Comparison of ENCODE assay signal across 8 cellular contexts in genomic region chr3:194520682-194521162, GRCh38. TPM values are rescaled to one million over a fixed set of nuclear protein-coding genes. Genes with fewer than 3 reads are reported as not detected.
DNase-seq lines count a peak whose midpoint lies in the region; ATAC-seq and TF ChIP-seq lines count a peak whose summit lies in the region.
"Not testable (repeated sequence)": the region's sequence is repeated elsewhere in the genome, so short reads cannot be mapped to it uniquely, and the experiment has no call there.

No MANE protein-coding gene starts in this region.

- POLR2A ChIA-PET in A673 (lab: Charles Lee; ENCODE audit: low non-redundant PET); IMR-90 (lab: Charles Lee; ENCODE audit: unreplicated experiment): not testable (repeated sequence)

- H2AK5ac ChIP-seq in IMR-90 (ENCODE audit: low read depth, low read length) = peak overlapping the region; percentile 93

- TF ChIP-seq CTCF in A673 (conservative IDR thresholded peaks at IDR 0.05; ENCODE audit: low read depth, low read length); IMR-90 (conservative IDR thresholded peaks at IDR 0.05; ENCODE audit: low read depth, low read length); coronary artery (IDR thresholded peaks at IDR 0.05); neural progenitor cell (IDR thresholded peaks at IDR 0.05): not testable (repeated sequence)

- not testable (repeated sequence) for H3K56ac ChIP-seq in IMR-90 (ENCODE audit: extremely low read depth, insufficient read depth, low read length)

- peak overlapping the region; percentile 11 for H3K4me3 ChIP-seq in A673 (ENCODE audit: low read depth, low read length, poor library complexity, severe bottlenecking)
- H3K4me3 ChIP-seq in IMR-90 (ENCODE audit: insufficient read depth, low read depth, low read length); coronary artery; neural progenitor cell: not testable (repeated sequence)

- H2BK20ac ChIP-seq in IMR-90 (ENCODE audit: low read depth, low read length) = peak overlapping the region; percentile 70; the same call in 1 of the 2 replicates

- H3K27ac ChIP-seq in A673 (ENCODE audit: low read depth, low read length, poor library complexity, severe bottlenecking) = peak overlapping the region; percentile 67
- H3K27ac ChIP-seq in IMR-90 (ENCODE audit: insufficient read depth, low read length) = 0 out of 2 replicates have a peak overlapping the region, but pooled peaks have one; percentile 5
- not testable (repeated sequence) for H3K27ac ChIP-seq in coronary artery, neural progenitor cell

- peak overlapping the region; percentile 96; the same call in 2 of the 3 replicates for H2BK15ac ChIP-seq in IMR-90 (ENCODE audit: low read depth, low read length)

- H3K27me3 ChIP-seq in A673 (replicated peaks; ENCODE audit: insufficient read depth, low read depth, low read length, poor library complexity); IMR-90 (ENCODE audit: control insufficient read depth, insufficient read depth, low read length); neural progenitor cell: not testable (repeated sequence)

- intact Hi-C loops in A673 (cut with micrococcal nuclease; ENCODE audit: unreplicated experiment); IMR-90 (cut with micrococcal nuclease): not testable (repeated sequence)

- H3K4me1 ChIP-seq in A673 (ENCODE audit: insufficient read depth, low read length, poor library complexity, severe bottlenecking) = peaks cover 21% of the 10 kb centered on the region
- H3K4me1 ChIP-seq in IMR-90 (ENCODE audit: control insufficient read depth, insufficient read depth, low read length) = peaks cover 17% of the 10 kb centered on the region
- not testable (repeated sequence) for H3K4me1 ChIP-seq in neural progenitor cell

- not testable (repeated sequence) for H3K9ac ChIP-seq in IMR-90 (ENCODE audit: low read depth, low read length); neural progenitor cell

- H3K79me1 ChIP-seq in IMR-90 (ENCODE audit: low read depth in 1 of 2, low read length in 2 of 2) = peaks cover 0 to 19% of the 10 kb centered on the region in 2 experiments; a peak in 3 of 4 replicates

- not testable (repeated sequence) for H2AFZ ChIP-seq in IMR-90 (replicated peaks; ENCODE audit: low read length, poor library complexity)
- peak overlapping the region; percentile 63 for H2AFZ ChIP-seq in neural progenitor cell (replicated peaks)

- H3K4me1 Mint-ChIP-seq in neural progenitor cell = peaks cover 11% of the 10 kb centered on the region

- WGBS in IMR-90 (ENCODE audit: extremely low coverage in 2 of 2, insufficient read length in 1 of 2), 2 experiments = 100% methylated on average over 1 of the region's 8 CpGs; no CpG with 5 or more reads in 1 of the 2 experiments

- H3K36me3 ChIP-seq in A673 (ENCODE audit: insufficient read depth, low read length, poor library complexity, severe bottlenecking); IMR-90 (ENCODE audit: control insufficient read depth, insufficient read depth, low read length); neural progenitor cell: not testable (repeated sequence)

- in situ Hi-C loops in IMR-90 (cut with MboI; ENCODE audit: low sequenced_read_pairs) = not testable (repeated sequence)

- not testable (repeated sequence) for H3K4me3 Mint-ChIP-seq in neural progenitor cell

- DNase-seq in A673 (ENCODE audit: low spot score) (peak; percentile 86), coronary artery (ENCODE audit: low spot score) (peak; percentile 35)
- DNase-seq in IMR-90; neural progenitor cell (ENCODE audit: low spot score): not testable (repeated sequence)
- peak; percentile 59 to 65 for DNase-seq in activated CD4-positive, alpha-beta T cell treated with anti-CD3 and anti-CD28 coated beads for 24 hours (ENCODE audit: low read depth in 2 of 2)
- peak; percentile 85 to 87 for DNase-seq in activated T-cell treated with anti-CD3 and anti-CD28 coated beads, Interleukin-2, amount 50 U/mL, for 48 hours
- peak; percentile 43 to 80 (median 64) for DNase-seq in stimulated activated CD4-positive, alpha-beta T cell treated with anti-CD3 and anti-CD28 coated beads, TNF-alpha, amount 100 ng/mL, for 24 hours (ENCODE audit: low read depth in 3 of 3)

- TF ChIP-seq POLR2A in IMR-90 (IDR thresholded peaks at IDR 0.05; ENCODE audit: low read depth, low read length) = not testable (repeated sequence)

- not testable (repeated sequence) for H3K9me1 ChIP-seq in IMR-90 (ENCODE audit: insufficient read depth, low read length)

- BruUV-seq in A673 (replicated peaks; lab: Mats Ljungman, UMichigan); IMR-90 (replicated peaks; lab: Mats Ljungman, UMichigan): not testable (repeated sequence)

- CTCF ChIA-PET in A673 (lab: Charles Lee) = interaction anchor here (0.5 kb wide), 1 partner anchor 907 kb away, joined by 3 read pairs; no protein-coding TSS in a partner anchor
- CTCF ChIA-PET in IMR-90 (lab: Yijun Ruan, JAX) = not testable (repeated sequence)

- H2BK5ac ChIP-seq in IMR-90 (ENCODE audit: low read depth, low read length, poor library complexity, severe bottlenecking) = not testable (repeated sequence)

- not testable (repeated sequence) for H4K8ac ChIP-seq in IMR-90 (ENCODE audit: low read depth in 2 of 2, low read length in 2 of 2)

- ATAC-seq in GM21576 (IDR thresholded peaks at IDR 0.05; ENCODE audit: unreplicated experiment) = peak; percentile 52
- ATAC-seq in IMR-90 (ENCODE audit: low read depth) = not testable (repeated sequence)

- H2BK120ac ChIP-seq in IMR-90 (ENCODE audit: low read depth, low read length) = peak overlapping the region; percentile 86; the same call in 1 of the 2 replicates

- peaks cover 11% of the 10 kb centered on the region for H3K27me3 Mint-ChIP-seq in neural progenitor cell (ENCODE audit: insufficient read depth, low read depth)

- not testable (repeated sequence) for TF ChIP-seq RAD21 in IMR-90 (IDR thresholded peaks at IDR 0.05; ENCODE audit: low read length)

- dilution Hi-C loops in IMR-90 (cut with HindIII; ENCODE audit: low sequenced_read_pairs, unreplicated experiment) = not testable (repeated sequence)

- H3K18ac ChIP-seq in IMR-90 (ENCODE audit: low read depth, low read length) = not testable (repeated sequence)

- H3K14ac ChIP-seq in IMR-90 (replicated peaks; ENCODE audit: low read depth, low read length) = peak overlapping the region; percentile 38; the same call in 1 of the 2 replicates

- not testable (repeated sequence) for H2AK9ac ChIP-seq in IMR-90 (replicated peaks; ENCODE audit: low read depth, low read length, poor library complexity)

- not testable (repeated sequence) for H3K79me2 ChIP-seq in neural progenitor cell (ENCODE audit: low read depth)

- H3K23ac ChIP-seq in IMR-90 (ENCODE audit: low read depth, low read length) = not testable (repeated sequence)

- H3K9me3 ChIP-seq in A673 (ENCODE audit: low read depth, low read length, poor library complexity, severe bottlenecking); IMR-90 (ENCODE audit: control insufficient read depth, insufficient read depth, low read length); neural progenitor cell (ENCODE audit: low read depth): not testable (repeated sequence)

- H3K36me3 Mint-ChIP-seq in neural progenitor cell = not testable (repeated sequence)

- peak overlapping the region; percentile 80 for H3K4ac ChIP-seq in IMR-90 (ENCODE audit: low read depth, low read length)

- H3K4me2 ChIP-seq in IMR-90 (ENCODE audit: low read depth, low read length); neural progenitor cell: not testable (repeated sequence)

- not testable (repeated sequence) for H4K20me1 ChIP-seq in IMR-90 (ENCODE audit: insufficient read depth, low read length); neural progenitor cell (ENCODE audit: low read depth)

- peak overlapping the region; percentile 57; the same call in 1 of the 2 replicates for H4K91ac ChIP-seq in IMR-90 (ENCODE audit: insufficient read depth, low read depth, low read length)

- peak overlapping the region; percentile 36; the same call in 1 of the 2 replicates for H4K5ac ChIP-seq in IMR-90 (ENCODE audit: low read depth, low read length)

- not testable (repeated sequence) for H3K9me3 Mint-ChIP-seq in neural progenitor cell

- not testable (repeated sequence) for H3F3A ChIP-seq in neural progenitor cell (ENCODE audit: low read depth)

- peak overlapping the region; percentile 1 for H3K27ac Mint-ChIP-seq in neural progenitor cell

RNA-seq across cellular contexts. Expression of gene ATP13A3, which starts 33.9 kb away (rescaled TPM):
- total RNA-seq in A673 (2021) = 94.5 and 121 TPM in 2 replicates
- 154 and 284 TPM in 2 replicates for total RNA-seq in IMR-90 (2012; rRNA removed)
- 37.5 and 48.1 TPM in 2 replicates for polyA plus RNA-seq in IMR-90 (2012; rRNA removed)
- polyA plus RNA-seq in IMR-90 (2012; cell fraction: cytosol; rRNA removed) = 11.9 and 18.2 TPM in 2 replicates
- polyA plus RNA-seq in IMR-90 (2012; cell fraction: nucleus; rRNA removed; ENCODE audit: low replicate concordance) = 8.3 and 70.9 TPM in 2 replicates
- total RNA-seq in neural progenitor cell (ENCODE audit: low replicate concordance) = 105 and 113 TPM in 2 replicates
